In the genomic region with DNA sequence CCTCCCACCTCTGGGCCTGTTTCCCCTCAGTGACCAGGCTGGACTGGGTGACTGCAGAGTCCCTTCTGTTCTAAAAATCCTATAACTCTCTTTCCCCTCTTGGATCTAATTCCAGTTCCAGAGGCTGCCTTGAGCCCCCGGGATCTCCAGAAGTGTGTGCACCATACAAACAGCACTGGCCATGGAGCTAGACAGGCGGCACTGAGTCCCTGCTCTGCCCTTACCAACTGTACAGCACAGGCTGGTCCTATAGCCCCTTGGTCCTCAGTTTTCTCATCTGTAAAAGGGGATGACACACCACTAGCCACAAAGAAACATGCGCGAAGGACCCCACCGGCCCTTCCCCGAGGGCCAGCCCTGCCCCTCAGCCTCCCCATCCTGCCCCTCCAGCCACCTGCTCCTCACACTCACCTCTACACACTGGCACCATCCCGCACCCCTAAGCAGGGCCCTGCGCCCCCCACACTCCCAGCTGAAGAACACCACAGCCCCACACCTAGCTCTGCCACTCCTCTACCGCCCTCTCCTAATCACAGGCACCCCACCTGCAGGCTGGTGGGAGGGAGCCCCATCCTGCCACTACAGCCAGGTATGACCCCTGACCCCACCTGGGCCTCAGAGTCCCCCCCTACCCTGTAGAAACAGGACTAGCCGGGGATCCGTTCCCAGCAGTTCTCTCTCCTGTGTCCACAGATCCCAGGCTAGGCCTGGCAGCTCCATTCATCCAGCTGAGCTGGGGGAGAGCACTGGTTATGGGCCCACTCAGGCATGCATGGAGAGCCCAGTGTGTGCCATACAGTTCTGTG, we compare ENCODE assay signal across 18 cellular contexts. TPM values are rescaled to one million over a fixed set of nuclear protein-coding genes. Genes with fewer than 3 reads are reported as not detected.
A peak's percentile ranks its signal among the peaks of the same experiment; 100 is the strongest.
DNase-seq lines count a peak whose midpoint lies in the region; ATAC-seq and TF ChIP-seq lines count a peak whose summit lies in the region.
"Had no signal": no experiment of that assay in that cellular context is flagged by ENCODE, and none has a peak within 500 bp of the region (broad histone marks: within the 10 kb centered on the region; RNA-seq: fewer than 3 reads in every experiment).

No MANE protein-coding gene starts in this region.

- H3K9me3 ChIP-seq in RWPE2 (ENCODE audit: severe bottlenecking), result no peaks in the 10 kb centered on the region
- no peaks in the 10 kb centered on the region for H3K9me3 ChIP-seq in spleen

- H3K27ac ChIP-seq in RWPE2 (ENCODE audit: poor library complexity, severe bottlenecking), result peak overlapping the region; percentile 99
- H3K27ac ChIP-seq in spleen, result no peak overlapping the region
- H3K27ac ChIP-seq: C4-2B had no signal

- intact Hi-C loops in spleen (cut with DNase I; ENCODE audit: low total_unique reads), result no loop called here

- H3K4me1 ChIP-seq in RWPE2 (ENCODE audit: insufficient read depth, poor library complexity, severe bottlenecking), result peaks cover 15% of the 10 kb centered on the region
- no peaks in the 10 kb centered on the region for H3K4me1 ChIP-seq in spleen

- ATAC-seq in RWPE2 (ENCODE audit: low read depth) (no peak), GM19351 (IDR thresholded peaks at IDR 0.05; ENCODE audit: unreplicated experiment) (no peak), GM21528 (IDR thresholded peaks at IDR 0.05; ENCODE audit: low FRiP score, unreplicated experiment) (no peak), HG03457 (IDR thresholded peaks at IDR 0.05; ENCODE audit: unreplicated experiment) (no peak)

- no peaks in the 10 kb centered on the region for H3K27me3 ChIP-seq in H7 (ENCODE audit: control insufficient read depth, insufficient read depth, low read length)
- H3K27me3 ChIP-seq in RWPE2 (ENCODE audit: insufficient read depth, poor library complexity, severe bottlenecking), result no peaks in the 10 kb centered on the region
- peaks cover 0 to 71% (median 0%) of the 10 kb centered on the region in 7 donors for H3K27me3 ChIP-seq in spleen (replicated peaks in 1 of 7)

- H3K36me3 ChIP-seq in H7 (replicated peaks; ENCODE audit: control insufficient read depth, insufficient read depth, low read length) (no peaks in the 10 kb centered on the region), RWPE2 (ENCODE audit: low read depth) (no peaks in the 10 kb centered on the region), spleen (no peaks in the 10 kb centered on the region)

- WGBS in spleen, 5 donors, result 77 to 91% (median 89%) methylated on average over 11 of the region's 11 CpGs

- TF ChIP-seq POLR2A in spleen (IDR thresholded peaks at IDR 0.05), result no peak

- TF ChIP-seq CTCF in RWPE2 (IDR thresholded peaks at IDR 0.05; ENCODE audit: poor library complexity, severe bottlenecking), result no peak
- TF ChIP-seq CTCF in spleen (IDR thresholded peaks at IDR 0.05 in 8 of 11, conservative IDR thresholded peaks at IDR 0.05 in 3 of 11), result no peak

- H3K4me3 ChIP-seq in H7 (ENCODE audit: insufficient read depth, low read depth, low read length) (no peak overlapping the region), RWPE2 (ENCODE audit: severe bottlenecking) (no peak overlapping the region), spleen (no peak overlapping the region)

- DNase-seq in H7 (peak; percentile 40), RWPE2 (ENCODE audit: low spot score) (no peak), islet precursor cell (peak; percentile 53), spleen (peak; percentile 25), SIG-M5 treated with dmso at 0.1 percent for 504 hours (lab: John Stamatoyannopoulos, UW; ENCODE audit: unreplicated experiment) (no peak)
- DNase-seq: GF-D8, IMR-90, Kasumi-1, NCI-H1105 treated with DMSO at 0.1 percent for 48 hours, NCI-H187, NCI-H524 treated with DMSO at 0.1 percent for 48 hours, SIG-M5 had no signal

RNA-seq across cellular contexts. Expression of a gene that starts 0.9 kb away (rescaled TPM):
- total RNA-seq in H7 (2014; rRNA removed; shearing (Covaris generic)), result not detected in 2 replicates
- total RNA-seq in spleen, result not detected
- under 1 TPM in 2 of 3 donors, not detected in 1; 0.07 to 0.19 TPM for polyA plus RNA-seq in spleen
- total RNA-seq: IMR-90 had no signal
- polyA plus RNA-seq: IMR-90 had no signal

RNA-seq across cellular contexts. Expression of a gene that starts 10.9 kb away (rescaled TPM):
- 0.07 TPM in 1 of 2 replicates, not detected in the other for total RNA-seq in H7 (2014; rRNA removed; shearing (Covaris generic))
- total RNA-seq in spleen, result 1 to 10 TPM in 1 of 7 donors, not detected in 6; 1.2 TPM
- polyA plus RNA-seq in spleen, result under 1 TPM in 2 of 3 donors, not detected in 1; 0.58 to 0.70 TPM

RNA-seq across cellular contexts. Expression of a gene that starts 26.8 kb away (rescaled TPM):
- not detected in 2 replicates for total RNA-seq in H7 (2014; rRNA removed; shearing (Covaris generic))
- under 1 TPM in 1 of 7 donors, not detected in 6; 0.79 TPM for total RNA-seq in spleen
- under 1 TPM; 0.06 to 0.17 (median 0.16) TPM for polyA plus RNA-seq in spleen
- total RNA-seq: H4, IMR-90 had no signal
- polyA plus RNA-seq: IMR-90 had no signal

RNA-seq across cellular contexts. Expression of a gene that starts 41.6 kb away (rescaled TPM):
- total RNA-seq in H7 (2014; rRNA removed; shearing (Covaris generic)), result not detected in 2 replicates
- not detected for total RNA-seq in spleen
- not detected for polyA plus RNA-seq in spleen
- total RNA-seq: Daoy, H4, IMR-90 had no signal
- polyA plus RNA-seq: IMR-90 had no signal

Comparison
In these comparisons a context has a peak if more than half of its experiments do, and no peak if none do; other contexts are left out.
1. DNase-seq: peak in H7 (single experiment), islet precursor cell (single experiment) and spleen (single experiment); none in RWPE2 (single experiment) and SIG-M5 treated with dmso at 0.1 percent for 504 hours (single experiment).